In the genomic region with DNA sequence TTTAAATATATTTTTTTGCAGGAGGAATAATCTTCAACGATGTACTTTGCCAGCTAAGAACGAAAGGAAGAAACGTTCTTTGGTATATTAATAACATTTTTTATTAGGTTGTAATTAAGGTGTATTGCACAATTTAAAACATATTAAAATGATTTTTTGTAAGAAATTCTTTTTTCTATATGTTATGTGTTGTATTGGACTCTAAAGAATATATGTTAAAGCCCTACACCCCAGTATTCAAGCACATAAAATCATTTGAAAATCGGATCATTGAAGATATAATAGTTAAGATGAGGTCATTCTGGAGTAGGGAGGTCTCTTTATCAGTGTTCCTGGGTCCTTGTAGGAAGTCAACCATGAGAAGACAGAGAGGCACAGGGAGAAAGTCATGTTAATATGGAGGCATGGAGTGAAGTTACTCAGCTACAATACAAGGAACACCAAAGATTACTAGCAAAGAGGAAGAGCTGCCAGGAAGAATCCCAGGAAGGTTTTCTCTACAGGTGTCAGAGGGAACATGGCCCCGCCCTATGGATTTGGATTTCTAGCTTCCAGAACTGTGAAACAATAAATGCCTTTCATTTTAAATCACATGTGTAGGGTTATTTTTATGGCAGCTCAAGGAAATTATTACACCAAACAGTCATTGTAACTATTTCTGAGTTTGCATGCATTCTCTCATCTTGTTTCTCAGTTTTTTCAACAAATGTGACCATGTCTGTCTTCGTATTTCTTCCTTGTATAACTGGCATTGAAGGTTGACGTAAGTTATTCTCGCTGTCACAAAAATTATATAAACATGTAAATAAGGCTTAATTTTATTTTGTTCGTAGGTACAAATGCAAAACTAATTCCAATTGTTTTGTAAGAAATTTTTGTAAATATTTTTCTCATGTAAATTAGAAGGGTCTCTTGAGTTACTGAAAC, we compare ENCODE assay signal across 2 cellular contexts.
TF ChIP-seq lines count a peak whose summit lies in the region.

No MANE protein-coding gene starts in this region.

TF ChIP-seq in HepG2, 621 proteins besides CTCF, POLR2A, EP300 and RAD21:
- TF ChIP-seq ZNF788 (CRISPR knock-in tag; IDR thresholded peaks at IDR 0.05; ENCODE audit: borderline replicate concordance): no peak
- TF ChIP-seq GRHL1 (CRISPR knock-in tag; conservative IDR thresholded peaks at IDR 0.05): no peak
- no peak for TF ChIP-seq HOMEZ (CRISPR knock-in tag; IDR thresholded peaks at IDR 0.05; ENCODE audit: low read depth)
- TF ChIP-seq, protein P1, sequence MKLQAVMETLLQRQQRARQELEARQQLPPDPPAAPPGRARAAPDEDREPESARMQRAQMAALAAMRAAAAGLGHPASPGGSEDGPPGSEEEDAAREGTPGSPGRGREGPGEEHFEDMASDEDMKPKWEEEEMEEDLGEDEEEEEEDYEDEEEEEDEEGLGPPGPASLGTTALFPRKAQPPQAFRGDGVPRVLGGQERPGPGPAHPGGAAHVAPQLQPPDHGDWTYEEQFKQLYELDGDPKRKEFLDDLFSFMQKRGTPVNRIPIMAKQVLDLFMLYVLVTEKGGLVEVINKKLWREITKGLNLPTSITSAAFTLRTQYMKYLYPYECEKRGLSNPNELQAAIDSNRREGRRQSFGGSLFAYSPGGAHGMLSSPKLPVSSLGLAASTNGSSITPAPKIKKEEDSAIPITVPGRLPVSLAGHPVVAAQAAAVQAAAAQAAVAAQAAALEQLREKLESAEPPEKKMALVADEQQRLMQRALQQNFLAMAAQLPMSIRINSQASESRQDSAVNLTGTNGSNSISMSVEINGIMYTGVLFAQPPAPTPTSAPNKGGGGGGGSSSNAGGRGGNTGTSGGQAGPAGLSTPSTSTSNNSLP (IDR thresholded peaks at IDR 0.05; ENCODE audit: low read depth, low read length): no peak
- no peak for TF ChIP-seq RFX1 (IDR thresholded peaks at IDR 0.05)
- TF ChIP-seq SIN3B (IDR thresholded peaks at IDR 0.05; ENCODE audit: low read length): no peak
- no peak for TF ChIP-seq PAX8 (CRISPR knock-in tag; IDR thresholded peaks at IDR 0.05; ENCODE audit: borderline replicate concordance)
- TF ChIP-seq FOXP1 (IDR thresholded peaks at IDR 0.05): no peak
- no peak for TF ChIP-seq FOXP1 (CRISPR knock-in tag; IDR thresholded peaks at IDR 0.05)

TF ChIP-seq in HEK293T, 16 proteins besides CTCF, POLR2A, EP300 and RAD21:
- no peak for TF ChIP-seq L3MBTL2 (conservative IDR thresholded peaks at IDR 0.05)
- TF ChIP-seq CTBP1 (IDR thresholded peaks at IDR 0.05; ENCODE audit: borderline replicate concordance): no peak
- no peak for TF ChIP-seq SUZ12 (IDR thresholded peaks at IDR 0.05)
- no peak for TF ChIP-seq FOXA1 (IDR thresholded peaks at IDR 0.05)
- TF ChIP-seq NFRKB (IDR thresholded peaks at IDR 0.05): no peak
- TF ChIP-seq HDGF (IDR thresholded peaks at IDR 0.05; ENCODE audit: borderline replicate concordance): no peak
- TF ChIP-seq ARNT (IDR thresholded peaks at IDR 0.05): no peak
- no peak for TF ChIP-seq FOXM1 (IDR thresholded peaks at IDR 0.05; ENCODE audit: borderline replicate concordance)
- no peak for TF ChIP-seq ZNF384 (IDR thresholded peaks at IDR 0.05)
- TF ChIP-seq LEF1 (IDR thresholded peaks at IDR 0.05; ENCODE audit: borderline replicate concordance): no peak
- TF ChIP-seq BHLHE40 (IDR thresholded peaks at IDR 0.05; ENCODE audit: borderline replicate concordance): no peak
- no peak for TF ChIP-seq TARDBP (IDR thresholded peaks at IDR 0.05)
- no peak for TF ChIP-seq PKNOX1 (IDR thresholded peaks at IDR 0.05)
- no peak for TF ChIP-seq FOXK2 (IDR thresholded peaks at IDR 0.05)
- TF ChIP-seq SP1 (IDR thresholded peaks at IDR 0.05): no peak
